In the genomic region with DNA sequence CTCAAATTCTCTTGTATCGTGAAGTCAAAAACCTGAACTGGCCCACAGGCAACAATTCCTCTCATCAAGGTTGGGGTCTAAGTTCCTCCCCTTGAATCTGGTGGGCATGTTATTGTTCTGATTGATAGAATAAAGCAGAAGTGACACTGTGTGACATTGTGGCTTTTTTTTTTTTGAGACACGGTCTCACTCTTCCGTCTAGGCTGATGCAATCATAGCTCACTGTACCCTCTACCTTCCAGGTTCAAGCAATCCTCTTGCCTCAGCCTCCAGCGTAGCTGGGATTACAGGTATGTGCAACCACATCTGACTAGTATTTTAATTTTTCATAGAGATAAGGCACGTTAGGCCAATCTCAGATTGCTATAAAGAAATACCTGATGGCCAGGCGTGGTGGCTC, we compare ENCODE assay signal across 23 cellular contexts. TPM values are rescaled to one million over a fixed set of nuclear protein-coding genes. Genes with fewer than 3 reads are reported as not detected.
A peak's percentile ranks its signal among the peaks of the same experiment; 100 is the strongest.
DNase-seq lines count a peak whose midpoint lies in the region; ATAC-seq, FAIRE-seq and TF ChIP-seq lines count a peak whose summit lies in the region.
"Had no signal": no experiment of that assay in that cellular context is flagged by ENCODE, and none has a peak within 500 bp of the region (broad histone marks: within the 10 kb centered on the region; RNA-seq: fewer than 3 reads in every experiment).

No MANE protein-coding gene starts in this region.

- H2AFZ ChIP-seq in HepG2 (ENCODE audit: low read length): no peak overlapping the region
- H2AFZ ChIP-seq: GM23338 had no signal

- peaks cover 15% of the 10 kb centered on the region for H3K4me1 Mint-ChIP-seq in T-helper 17 cell

- TF ChIP-seq EP300 in HepG2 (IDR thresholded peaks at IDR 0.05; ENCODE audit: low read depth in 2 of 2, low read length in 2 of 2): no peak
- no peak for TF ChIP-seq EP300 in HepG2 (CRISPR knock-in tag; IDR thresholded peaks at IDR 0.05; ENCODE audit: borderline replicate concordance)

- TF ChIP-seq POLR2A in HepG2 (IDR thresholded peaks at IDR 0.05; ENCODE audit: insufficient read depth in 1 of 2, low read depth in 2 of 2, low read length in 2 of 2) (no peak), right lobe of liver (IDR thresholded peaks at IDR 0.05) (no peak), heart left ventricle (IDR thresholded peaks at IDR 0.05) (no peak)

- DNase-seq in HepG2 (ENCODE audit: low spot score) (no peak), right lobe of liver (no peak), T-helper 17 cell (no peak), heart left ventricle (no peak), frontal cortex (ENCODE audit: low spot score in 2 of 2) (no peak)
- DNase-seq: effector memory CD8-positive, alpha-beta T cell; esophagus squamous epithelium; left colon; NCI-H1436; NCI-H2171; NCI-H526 treated with DMSO at 0.1 percent for 48 hours; stimulated activated CD4-positive, alpha-beta T cell treated with anti-CD3 and anti-CD28 coated beads, Interleukin-2, amount 100 ng/mL, for 24 hours; T-helper 9 cell had no signal

- H3K36me3 ChIP-seq in HepG2 (replicated peaks in 1 of 2; ENCODE audit: control insufficient read depth in 1 of 2, insufficient read depth in 2 of 2, low read length in 2 of 2) (no peaks in the 10 kb centered on the region), right lobe of liver (no peaks in the 10 kb centered on the region), heart left ventricle (no peaks in the 10 kb centered on the region)
- H3K36me3 ChIP-seq: esophagus squamous epithelium, prostate gland had no signal

- H3K27ac ChIP-seq in HepG2 (ENCODE audit: extremely low read length, insufficient read depth, low read length) (no peak overlapping the region), right lobe of liver (no peak overlapping the region), heart left ventricle (no peak overlapping the region)
- H3K27ac ChIP-seq: esophagus squamous epithelium, prostate gland had no signal

- FAIRE-seq in HepG2 (lab: Jason Lieb, UNC) (no peak), frontal cortex (lab: Jason Lieb, UNC) (no peak)
- FAIRE-seq: D721Med, GM19239 had no signal

- 50% methylated on average over 6 of the region's 6 CpGs for WGBS in HepG2 (ENCODE audit: low lambda C conversion rate)
- 55% methylated on average over 6 of the region's 6 CpGs for WGBS in right lobe of liver (ENCODE audit: insufficient coverage, low coverage, low lambda C conversion rate, missing lambda C conversion rate)
- 82 to 90% (median 85%) methylated on average over 6 of the region's 6 CpGs for WGBS in heart left ventricle, 4 donors

- in situ Hi-C loops in HepG2 (cut with HindIII; ENCODE audit: extremely low pct_ligation_motif_present, low pct_unique_long_range_greater_than_20kb): no loop called here

- H3K27me3 ChIP-seq in HepG2 (ENCODE audit: control insufficient read depth in 1 of 2, insufficient read depth in 2 of 2, low read length in 2 of 2) (peaks cover 0 to 18% of the 10 kb centered on the region in 2 experiments; a peak in 2 of 5 replicates), right lobe of liver (no peaks in the 10 kb centered on the region), heart left ventricle (no peaks in the 10 kb centered on the region)

- TF ChIP-seq CTCF in HepG2 (CRISPR knock-in tag; IDR thresholded peaks at IDR 0.05) (no peak), right lobe of liver (IDR thresholded peaks at IDR 0.05) (no peak), heart left ventricle (IDR thresholded peaks at IDR 0.05) (no peak)

- H4K20me1 ChIP-seq in HepG2 (ENCODE audit: insufficient read depth, low read length): no peaks in the 10 kb centered on the region

- TF ChIP-seq RAD21 in HepG2 (CRISPR knock-in tag; IDR thresholded peaks at IDR 0.05): no peak

- CTCF ChIA-PET in HepG2 (lab: Yijun Ruan, JAX; ENCODE audit: low intra/inter-chr PET ratio, low total read pairs): no interaction called here

- BruUV-seq in HepG2 (replicated peaks; lab: Mats Ljungman, UMichigan): no TSS peak

- H3K4me1 ChIP-seq in HepG2 (ENCODE audit: insufficient read depth, low read length) (no peaks in the 10 kb centered on the region), right lobe of liver (no peaks in the 10 kb centered on the region), heart left ventricle (peaks cover 0 to 4% (median 0%) of the 10 kb centered on the region in 12 donors)
- H3K4me1 ChIP-seq: esophagus squamous epithelium, prostate gland had no signal

- intact Hi-C loops in HepG2 (cut with micrococcal nuclease; ENCODE audit: unreplicated experiment): no loop called here
- intact Hi-C loops in right lobe of liver (cut with DNase I): no loop called here
- intact Hi-C loops in heart left ventricle (cut with DNase I): no loop called here

- POLR2A ChIA-PET in HepG2 (lab: Yijun Ruan, JAX): interaction anchor here (1.0 to 1.5 kb wide), 2 partner anchors 9 to 36 kb away, joined by 3 to 4 read pairs; partner anchors contain the start of gene PELI3

- no peaks in the 10 kb centered on the region for H3K9me3 ChIP-seq in HepG2 (ENCODE audit: low read length)
- H3K9me3 ChIP-seq in right lobe of liver: no peaks in the 10 kb centered on the region
- H3K9me3 ChIP-seq in T-helper 17 cell (ENCODE audit: control insufficient read depth, low read length, poor library complexity, severe bottlenecking): no peaks in the 10 kb centered on the region
- peaks cover 0 to 6% (median 0%) of the 10 kb centered on the region in 12 donors for H3K9me3 ChIP-seq in heart left ventricle
- H3K9me3 ChIP-seq: prostate gland had no signal

- H3K27ac Mint-ChIP-seq in T-helper 17 cell: no peak overlapping the region
- H3K27ac Mint-ChIP-seq: activated naive CD4-positive, alpha-beta T cell treated with anti-CD3 and anti-CD28 coated beads, Interleukin-2, amount 50 U/mL, for 24 hours; effector memory CD8-positive, alpha-beta T cell; GM23338 had no signal

- no peak overlapping the region for H3K4me3 Mint-ChIP-seq in T-helper 17 cell
- H3K4me3 Mint-ChIP-seq: activated naive CD4-positive, alpha-beta T cell treated with anti-CD3 and anti-CD28 coated beads, Interleukin-2, amount 50 U/mL, for 24 hours; effector memory CD8-positive, alpha-beta T cell; GM23338 had no signal

- ATAC-seq in HepG2 (no peak), right lobe of liver (no peak), T-helper 17 cell (peak; percentile 40), heart left ventricle (no peak), HG03439 (IDR thresholded peaks at IDR 0.05; ENCODE audit: unreplicated experiment) (no peak)
- ATAC-seq: effector memory CD8-positive, alpha-beta T cell; GM23338; left colon; Panc1 had no signal

- no peaks in the 10 kb centered on the region for H3K27me3 Mint-ChIP-seq in T-helper 17 cell
- H3K27me3 Mint-ChIP-seq: activated naive CD4-positive, alpha-beta T cell treated with anti-CD3 and anti-CD28 coated beads, Interleukin-2, amount 50 U/mL, for 24 hours had no signal

- H3K4me3 ChIP-seq in HepG2 (replicated peaks in 1 of 3; ENCODE audit: insufficient read depth in 1 of 3, low read depth in 2 of 3, low read length in 3 of 3) (no peak overlapping the region), right lobe of liver (no peak overlapping the region), heart left ventricle (no peak overlapping the region)
- H3K4me3 ChIP-seq: esophagus squamous epithelium, GM23338, prostate gland had no signal

- H3K79me2 ChIP-seq in HepG2 (ENCODE audit: insufficient read depth, low read length): no peaks in the 10 kb centered on the region

- H3K4me2 ChIP-seq in HepG2 (ENCODE audit: low read depth, low read length): no peak overlapping the region
- H3K4me2 ChIP-seq: GM23338 had no signal

- no peak overlapping the region for H3K9ac ChIP-seq in HepG2 (ENCODE audit: insufficient read depth, low read depth, low read length)

- no peaks in the 10 kb centered on the region for H3K36me3 Mint-ChIP-seq in T-helper 17 cell (ENCODE audit: low read depth)
- H3K36me3 Mint-ChIP-seq: activated naive CD4-positive, alpha-beta T cell treated with anti-CD3 and anti-CD28 coated beads, Interleukin-2, amount 50 U/mL, for 24 hours had no signal

RNA-seq across cellular contexts. Expression of gene PELI3, which starts 8.9 kb away (rescaled TPM):
- total RNA-seq in HepG2 (2016; rRNA removed; fragmentation: Illumina TruSeq; extraction: Trizol) (2.5 and 4.0 TPM in 2 replicates), right lobe of liver (1 to 10 TPM; 2.0 to 5.3 (median 3.2) TPM), T-helper 17 cell (10 to 100 TPM; 11.3 to 13.3 TPM), heart left ventricle (10 to 100 TPM in 3 of 9 donors, 1 to 10 TPM in 6; 7.2 to 26.2 (median 8.0) TPM), frontal cortex (13.5 TPM)
- 2.7 and 2.8 TPM in 2 replicates for total RNA-seq in HepG2 (2016; cell fraction: cytosol; rRNA removed; fragmentation: Illumina TruSeq; extraction: Trizol; ENCODE audit: low read depth)
- total RNA-seq in HepG2 (2016; cell fraction: insoluble cytoplasmic fraction; rRNA removed; fragmentation: Illumina TruSeq; extraction: Trizol): 3.3 and 4.6 TPM in 2 replicates
- total RNA-seq in HepG2 (2016; cell fraction: membrane; rRNA removed; fragmentation: Illumina TruSeq; extraction: Trizol): 4.9 and 6.2 TPM in 2 replicates
- total RNA-seq in HepG2 (2016; cell fraction: nucleus; rRNA removed; fragmentation: Illumina TruSeq; extraction: Trizol): 2.9 and 3.8 TPM in 2 replicates
- polyA plus RNA-seq in HepG2 (2011; rRNA removed) (2.0 and 3.1 TPM in 2 replicates), heart left ventricle (1 to 10 TPM; 5.8 to 9.2 TPM)
- 2.1 and 2.8 TPM in 2 replicates for polyA plus RNA-seq in HepG2 (2011; cell fraction: cytosol; rRNA removed)
- 6.4 and 6.9 TPM in 2 replicates for polyA plus RNA-seq in HepG2 (2011; cell fraction: nucleus; rRNA removed)
- 2.3 and 2.5 TPM in 2 replicates for polyA plus RNA-seq in HepG2 (2012)
- polyA plus RNA-seq in HepG2 (2016; cell fraction: cytosol; fragmentation: Illumina TruSeq; extraction: Trizol; ENCODE audit: low read depth): 2.3 and 2.8 TPM in 2 replicates
- 2.7 and 3.9 TPM in 2 replicates for polyA plus RNA-seq in HepG2 (2016; cell fraction: insoluble cytoplasmic fraction; fragmentation: Illumina TruSeq; extraction: Trizol; ENCODE audit: low read depth)
- polyA plus RNA-seq in HepG2 (2016; cell fraction: membrane; fragmentation: Illumina TruSeq; extraction: Trizol; ENCODE audit: low read depth): 4.7 and 4.9 TPM in 2 replicates
- 3.0 and 4.4 TPM in 2 replicates for polyA plus RNA-seq in HepG2 (2016; cell fraction: nucleus; fragmentation: Illumina TruSeq; extraction: Trizol; ENCODE audit: insufficient read depth, low read depth)
- polyA minus RNA-seq in HepG2 (2011; rRNA and poly(A)+ RNA removed; ENCODE audit: low replicate concordance): 7.5 and 11.8 TPM in 2 replicates
- 1.6 and 2.0 TPM in 2 replicates for polyA minus RNA-seq in HepG2 (2011; cell fraction: cytosol; rRNA and poly(A)+ RNA removed)
- 6.6 and 8.0 TPM in 2 replicates for polyA minus RNA-seq in HepG2 (2011; cell fraction: nucleus; rRNA and poly(A)+ RNA removed)

RNA-seq across cellular contexts. Expression of gene MRPL11, which starts 19.2 kb away (rescaled TPM):
- 176 and 220 TPM in 2 replicates for total RNA-seq in HepG2 (2016; rRNA removed; fragmentation: Illumina TruSeq; extraction: Trizol)
- total RNA-seq in HepG2 (2016; cell fraction: cytosol; rRNA removed; fragmentation: Illumina TruSeq; extraction: Trizol; ENCODE audit: low read depth): 133 and 141 TPM in 2 replicates
- total RNA-seq in HepG2 (2016; cell fraction: insoluble cytoplasmic fraction; rRNA removed; fragmentation: Illumina TruSeq; extraction: Trizol): 177 and 218 TPM in 2 replicates
- total RNA-seq in HepG2 (2016; cell fraction: membrane; rRNA removed; fragmentation: Illumina TruSeq; extraction: Trizol): 207 and 224 TPM in 2 replicates
- 59.8 and 61.7 TPM in 2 replicates for total RNA-seq in HepG2 (2016; cell fraction: nucleus; rRNA removed; fragmentation: Illumina TruSeq; extraction: Trizol)
- 59.1 and 72.9 TPM in 2 replicates for polyA plus RNA-seq in HepG2 (2011; rRNA removed)
- polyA plus RNA-seq in HepG2 (2011; cell fraction: cytosol; rRNA removed): 47.3 and 64.8 TPM in 2 replicates
- polyA plus RNA-seq in HepG2 (2011; cell fraction: nucleus; rRNA removed): 29.2 and 31.9 TPM in 2 replicates
- polyA plus RNA-seq in HepG2 (2012): 61.7 and 65.2 TPM in 2 replicates
- polyA plus RNA-seq in HepG2 (2016; cell fraction: cytosol; fragmentation: Illumina TruSeq; extraction: Trizol; ENCODE audit: low read depth): 196 and 219 TPM in 2 replicates
- 200 and 221 TPM in 2 replicates for polyA plus RNA-seq in HepG2 (2016; cell fraction: insoluble cytoplasmic fraction; fragmentation: Illumina TruSeq; extraction: Trizol; ENCODE audit: low read depth)
- polyA plus RNA-seq in HepG2 (2016; cell fraction: membrane; fragmentation: Illumina TruSeq; extraction: Trizol; ENCODE audit: low read depth): 191 and 200 TPM in 2 replicates
- polyA plus RNA-seq in HepG2 (2016; cell fraction: nucleus; fragmentation: Illumina TruSeq; extraction: Trizol; ENCODE audit: insufficient read depth, low read depth): 108 and 120 TPM in 2 replicates
- polyA minus RNA-seq in HepG2 (2011; rRNA and poly(A)+ RNA removed; ENCODE audit: low replicate concordance): 32.6 and 71.9 TPM in 2 replicates
- polyA minus RNA-seq in HepG2 (2011; cell fraction: cytosol; rRNA and poly(A)+ RNA removed): 12.0 and 13.8 TPM in 2 replicates
- 4.4 and 5.2 TPM in 2 replicates for polyA minus RNA-seq in HepG2 (2011; cell fraction: nucleus; rRNA and poly(A)+ RNA removed)
- total RNA-seq in right lobe of liver: 10 to 100 TPM; 17.6 to 34.1 (median 28.6) TPM
- 10 to 100 TPM; 30.1 to 31.1 TPM for total RNA-seq in T-helper 17 cell
- 10 to 100 TPM; 38.9 to 56.9 (median 47.4) TPM for total RNA-seq in heart left ventricle
- 10 to 100 TPM; 48.9 to 62.8 TPM for polyA plus RNA-seq in heart left ventricle
- 17.1 TPM for total RNA-seq in frontal cortex

RNA-seq across cellular contexts. Expression of gene DPP3, which starts 22.4 kb away (rescaled TPM):
- total RNA-seq in HepG2 (2016; rRNA removed; fragmentation: Illumina TruSeq; extraction: Trizol): 48.7 and 59.8 TPM in 2 replicates
- 23.4 and 25.5 TPM in 2 replicates for total RNA-seq in HepG2 (2016; cell fraction: cytosol; rRNA removed; fragmentation: Illumina TruSeq; extraction: Trizol; ENCODE audit: low read depth)
- total RNA-seq in HepG2 (2016; cell fraction: insoluble cytoplasmic fraction; rRNA removed; fragmentation: Illumina TruSeq; extraction: Trizol): 33.2 and 57.2 TPM in 2 replicates
- 37.2 and 39.3 TPM in 2 replicates for total RNA-seq in HepG2 (2016; cell fraction: membrane; rRNA removed; fragmentation: Illumina TruSeq; extraction: Trizol)
- total RNA-seq in HepG2 (2016; cell fraction: nucleus; rRNA removed; fragmentation: Illumina TruSeq; extraction: Trizol): 41.5 and 47.9 TPM in 2 replicates
- 38.4 and 48.4 TPM in 2 replicates for polyA plus RNA-seq in HepG2 (2011; rRNA removed)
- polyA plus RNA-seq in HepG2 (2011; cell fraction: cytosol; rRNA removed): 24.8 and 28.9 TPM in 2 replicates
- 84.7 and 84.9 TPM in 2 replicates for polyA plus RNA-seq in HepG2 (2011; cell fraction: nucleus; rRNA removed)
- 24.0 and 27.9 TPM in 2 replicates for polyA plus RNA-seq in HepG2 (2012)
- polyA plus RNA-seq in HepG2 (2016; cell fraction: cytosol; fragmentation: Illumina TruSeq; extraction: Trizol; ENCODE audit: low read depth): 25.5 and 28.2 TPM in 2 replicates
- 38.4 and 40.3 TPM in 2 replicates for polyA plus RNA-seq in HepG2 (2016; cell fraction: insoluble cytoplasmic fraction; fragmentation: Illumina TruSeq; extraction: Trizol; ENCODE audit: low read depth)
- 26.4 and 32.4 TPM in 2 replicates for polyA plus RNA-seq in HepG2 (2016; cell fraction: membrane; fragmentation: Illumina TruSeq; extraction: Trizol; ENCODE audit: low read depth)
- 77.0 and 84.6 TPM in 2 replicates for polyA plus RNA-seq in HepG2 (2016; cell fraction: nucleus; fragmentation: Illumina TruSeq; extraction: Trizol; ENCODE audit: insufficient read depth, low read depth)
- 109 and 188 TPM in 2 replicates for polyA minus RNA-seq in HepG2 (2011; rRNA and poly(A)+ RNA removed; ENCODE audit: low replicate concordance)
- polyA minus RNA-seq in HepG2 (2011; cell fraction: cytosol; rRNA and poly(A)+ RNA removed): 60.2 and 62.2 TPM in 2 replicates
- 41.5 and 52.0 TPM in 2 replicates for polyA minus RNA-seq in HepG2 (2011; cell fraction: nucleus; rRNA and poly(A)+ RNA removed)
- 10 to 100 TPM; 18.0 to 25.6 (median 22.0) TPM for total RNA-seq in right lobe of liver
- 10 to 100 TPM; 23.9 to 34.0 TPM for total RNA-seq in T-helper 17 cell
- 10 to 100 TPM in 6 of 9 donors, 1 to 10 TPM in 3; 6.2 to 43.1 (median 14.9) TPM for total RNA-seq in heart left ventricle
- 10 to 100 TPM in 1 of 2 donors, 1 to 10 TPM in 1; 6.4 to 35.5 TPM for polyA plus RNA-seq in heart left ventricle
- 39.1 TPM for total RNA-seq in frontal cortex

RNA-seq across cellular contexts. Expression of gene NPAS4, which starts 37.0 kb away (rescaled TPM):
- total RNA-seq in HepG2 (2016; rRNA removed; fragmentation: Illumina TruSeq; extraction: Trizol): not detected in 2 replicates
- total RNA-seq in HepG2 (2016; cell fraction: cytosol; rRNA removed; fragmentation: Illumina TruSeq; extraction: Trizol; ENCODE audit: low read depth): not detected in 2 replicates
- not detected in 2 replicates for total RNA-seq in HepG2 (2016; cell fraction: insoluble cytoplasmic fraction; rRNA removed; fragmentation: Illumina TruSeq; extraction: Trizol)
- total RNA-seq in HepG2 (2016; cell fraction: membrane; rRNA removed; fragmentation: Illumina TruSeq; extraction: Trizol): not detected in 2 replicates
- total RNA-seq in HepG2 (2016; cell fraction: nucleus; rRNA removed; fragmentation: Illumina TruSeq; extraction: Trizol): not detected in 2 replicates
- polyA plus RNA-seq in HepG2 (2011; rRNA removed): not detected in 2 replicates
- not detected in 2 replicates for polyA plus RNA-seq in HepG2 (2011; cell fraction: cytosol; rRNA removed)
- not detected in 2 replicates for polyA plus RNA-seq in HepG2 (2011; cell fraction: nucleus; rRNA removed)
- polyA plus RNA-seq in HepG2 (2012): not detected in 2 replicates
- polyA plus RNA-seq in HepG2 (2016; cell fraction: cytosol; fragmentation: Illumina TruSeq; extraction: Trizol; ENCODE audit: low read depth): not detected in 2 replicates
- polyA plus RNA-seq in HepG2 (2016; cell fraction: insoluble cytoplasmic fraction; fragmentation: Illumina TruSeq; extraction: Trizol; ENCODE audit: low read depth): not detected in 2 replicates
- not detected in 2 replicates for polyA plus RNA-seq in HepG2 (2016; cell fraction: membrane; fragmentation: Illumina TruSeq; extraction: Trizol; ENCODE audit: low read depth)
- not detected in 2 replicates for polyA plus RNA-seq in HepG2 (2016; cell fraction: nucleus; fragmentation: Illumina TruSeq; extraction: Trizol; ENCODE audit: insufficient read depth, low read depth)
- 0.51 TPM in 1 of 2 replicates, not detected in the other for polyA minus RNA-seq in HepG2 (2011; rRNA and poly(A)+ RNA removed; ENCODE audit: low replicate concordance)
- polyA minus RNA-seq in HepG2 (2011; cell fraction: cytosol; rRNA and poly(A)+ RNA removed): not detected in 2 replicates
- polyA minus RNA-seq in HepG2 (2011; cell fraction: nucleus; rRNA and poly(A)+ RNA removed): not detected in 2 replicates
- not detected for total RNA-seq in right lobe of liver
- total RNA-seq in T-helper 17 cell: not detected
- total RNA-seq in heart left ventricle: under 1 TPM in 1 of 9 donors, not detected in 8; 0.75 TPM
- under 1 TPM in 1 of 2 donors, not detected in 1; 0.04 TPM for polyA plus RNA-seq in heart left ventricle
- total RNA-seq in frontal cortex: under 0.01 TPM
- total RNA-seq: A172, G401, SK-MEL-5 had no signal

RNA-seq across cellular contexts. Expression of gene BBS1, which starts 52.6 kb away (rescaled TPM):
- total RNA-seq in HepG2 (2016; rRNA removed; fragmentation: Illumina TruSeq; extraction: Trizol): 8.1 and 14.1 TPM in 2 replicates
- total RNA-seq in HepG2 (2016; cell fraction: cytosol; rRNA removed; fragmentation: Illumina TruSeq; extraction: Trizol; ENCODE audit: low read depth): 4.8 and 5.7 TPM in 2 replicates
- total RNA-seq in HepG2 (2016; cell fraction: insoluble cytoplasmic fraction; rRNA removed; fragmentation: Illumina TruSeq; extraction: Trizol): 7.6 and 12.8 TPM in 2 replicates
- 5.7 and 6.3 TPM in 2 replicates for total RNA-seq in HepG2 (2016; cell fraction: membrane; rRNA removed; fragmentation: Illumina TruSeq; extraction: Trizol)
- total RNA-seq in HepG2 (2016; cell fraction: nucleus; rRNA removed; fragmentation: Illumina TruSeq; extraction: Trizol): 15.1 and 16.7 TPM in 2 replicates
- polyA plus RNA-seq in HepG2 (2011; rRNA removed): 11.7 and 12.1 TPM in 2 replicates
- polyA plus RNA-seq in HepG2 (2011; cell fraction: cytosol; rRNA removed): 6.2 and 6.5 TPM in 2 replicates
- polyA plus RNA-seq in HepG2 (2011; cell fraction: nucleus; rRNA removed): 45.3 and 52.0 TPM in 2 replicates
- polyA plus RNA-seq in HepG2 (2012): 6.7 and 8.6 TPM in 2 replicates
- 0.54 and 0.81 TPM in 2 replicates for polyA plus RNA-seq in HepG2 (2016; cell fraction: cytosol; fragmentation: Illumina TruSeq; extraction: Trizol; ENCODE audit: low read depth)
- polyA plus RNA-seq in HepG2 (2016; cell fraction: insoluble cytoplasmic fraction; fragmentation: Illumina TruSeq; extraction: Trizol; ENCODE audit: low read depth): 5.3 and 8.5 TPM in 2 replicates
- 1.8 and 2.2 TPM in 2 replicates for polyA plus RNA-seq in HepG2 (2016; cell fraction: membrane; fragmentation: Illumina TruSeq; extraction: Trizol; ENCODE audit: low read depth)
- polyA plus RNA-seq in HepG2 (2016; cell fraction: nucleus; fragmentation: Illumina TruSeq; extraction: Trizol; ENCODE audit: insufficient read depth, low read depth): 24.8 and 29.8 TPM in 2 replicates
- 19.0 and 43.1 TPM in 2 replicates for polyA minus RNA-seq in HepG2 (2011; rRNA and poly(A)+ RNA removed; ENCODE audit: low replicate concordance)
- polyA minus RNA-seq in HepG2 (2011; cell fraction: cytosol; rRNA and poly(A)+ RNA removed): 10.1 and 10.6 TPM in 2 replicates
- 24.6 and 34.3 TPM in 2 replicates for polyA minus RNA-seq in HepG2 (2011; cell fraction: nucleus; rRNA and poly(A)+ RNA removed)
- total RNA-seq in right lobe of liver: 10 to 100 TPM in 4 of 6 experiments, 1 to 10 TPM in 2; 6.2 to 18.1 (median 11.2) TPM
- total RNA-seq in T-helper 17 cell: 10 to 100 TPM; 15.2 to 16.4 TPM
- 10 to 100 TPM; 15.8 to 51.8 (median 18.7) TPM for total RNA-seq in heart left ventricle
- polyA plus RNA-seq in heart left ventricle: 10 to 100 TPM; 11.0 to 11.9 TPM
- total RNA-seq in frontal cortex: 41.2 TPM
